ENCODE assay signal across 18 cellular contexts in the genomic region with DNA sequence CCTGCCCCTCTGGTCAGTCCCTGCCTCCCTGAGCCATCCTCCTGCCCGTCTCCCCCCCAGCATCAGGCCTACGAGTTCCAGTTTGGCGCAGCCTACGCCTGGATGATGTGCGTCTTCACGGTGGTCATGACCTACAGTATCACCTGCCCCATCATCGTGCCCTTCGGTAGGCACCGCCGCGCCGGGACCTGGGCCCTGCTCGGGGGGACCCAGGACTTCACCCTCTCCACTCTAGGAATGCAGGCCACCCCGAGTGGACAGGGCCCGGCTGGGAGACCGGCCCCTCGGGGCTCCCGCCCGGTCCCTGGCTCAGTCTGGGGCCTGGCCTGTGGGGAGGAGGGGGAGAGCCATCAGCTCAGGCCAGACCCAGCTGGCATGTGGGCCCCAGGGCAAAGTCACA. TPM values are rescaled to one million over a fixed set of nuclear protein-coding genes. Genes with fewer than 3 reads are reported as not detected.
DNase-seq lines count a peak whose midpoint lies in the region; ATAC-seq and TF ChIP-seq lines count a peak whose summit lies in the region.
"Had no signal": no experiment of that assay in that cellular context is flagged by ENCODE, and none has a peak within 500 bp of the region (broad histone marks: within the 10 kb centered on the region; RNA-seq: fewer than 3 reads in every experiment).

No MANE protein-coding gene starts in this region.

- H3K23ac ChIP-seq in IMR-90 (ENCODE audit: low read depth, low read length): no peak overlapping the region
- H3K23ac ChIP-seq in H9 (ENCODE audit: insufficient read length, low read depth, low read length): no peak overlapping the region

- no peak overlapping the region for H3K4me3 Mint-ChIP-seq in activated CD4-positive, alpha-beta T cell treated with anti-CD3 and anti-CD28 coated beads, Interleukin-2, amount 10 ng/mL, durations not matched to agents 7 days and 5 days
- no peak overlapping the region for H3K4me3 Mint-ChIP-seq in activated CD4-positive, alpha-beta T cell treated with anti-CD3 and anti-CD28 coated beads, Interleukin-2, amount 10 ng/mL, durations not matched to agents 24 days and 14 days
- no peak overlapping the region for H3K4me3 Mint-ChIP-seq in central memory CD8-positive, alpha-beta T cell
- H3K4me3 Mint-ChIP-seq in H9: no peak overlapping the region
- H3K4me3 Mint-ChIP-seq: CD14-positive monocyte, HFFc6 had no signal

- intact Hi-C loops in activated CD4-positive, alpha-beta T cell treated with anti-CD3 and anti-CD28 coated beads, Interleukin-2, amount 10 ng/mL, durations not matched to agents 24 days and 14 days (cut with micrococcal nuclease): no loop called here
- intact Hi-C loops in IMR-90 (cut with micrococcal nuclease): no loop called here
- intact Hi-C loops in sigmoid colon (cut with DNase I): loop anchor here (1.0 kb wide), 1 partner anchor 56 kb away; no protein-coding TSS in a partner anchor

- 0 out of 2 replicates have a peak, but pooled peaks cover 2% of the 10 kb centered on the region for H3K9me1 ChIP-seq in IMR-90 (ENCODE audit: insufficient read depth, low read length)

- H3K4me1 ChIP-seq in IMR-90 (ENCODE audit: control insufficient read depth, insufficient read depth, low read length) (peaks cover 2% of the 10 kb centered on the region), sigmoid colon (peaks cover 0 to 7% (median 2%) of the 10 kb centered on the region in 4 donors), H9 (ENCODE audit: insufficient read depth, low read length) (peaks cover 5% of the 10 kb centered on the region; the same call in 1 of the 2 replicates)

- no peaks in the 10 kb centered on the region for H3K27me3 ChIP-seq in IMR-90 (ENCODE audit: control insufficient read depth, insufficient read depth, low read length)
- no peaks in the 10 kb centered on the region for H3K27me3 ChIP-seq in sigmoid colon
- no peaks in the 10 kb centered on the region for H3K27me3 ChIP-seq in H9 (ENCODE audit: insufficient read depth, low read length)
- H3K27me3 ChIP-seq: BLaER1 had no signal

- no peak for ATAC-seq in IMR-90 (ENCODE audit: low read depth)
- no peak for ATAC-seq in central memory CD8-positive, alpha-beta T cell (replicated peaks; ENCODE audit: extremely low read depth, poor library complexity, severe bottlenecking)

- H3K27ac Mint-ChIP-seq in activated CD4-positive, alpha-beta T cell treated with anti-CD3 and anti-CD28 coated beads, Interleukin-2, amount 10 ng/mL, durations not matched to agents 7 days and 5 days: peak overlapping the region; percentile 27
- H3K27ac Mint-ChIP-seq in activated CD4-positive, alpha-beta T cell treated with anti-CD3 and anti-CD28 coated beads, Interleukin-2, amount 10 ng/mL, durations not matched to agents 24 days and 14 days: no peak overlapping the region
- H3K27ac Mint-ChIP-seq in central memory CD8-positive, alpha-beta T cell (ENCODE audit: low read depth): peak overlapping the region; percentile 82
- H3K27ac Mint-ChIP-seq in H9: no peak overlapping the region
- H3K27ac Mint-ChIP-seq: CD14-positive monocyte, HFFc6 had no signal

- no peak overlapping the region for H2BK5ac ChIP-seq in IMR-90 (ENCODE audit: low read depth, low read length, poor library complexity, severe bottlenecking)
- H2BK5ac ChIP-seq in H9 (ENCODE audit: insufficient read length, low read length): no peak overlapping the region

- WGBS in IMR-90 (ENCODE audit: extremely low coverage in 2 of 2, insufficient read length in 1 of 2), 2 experiments: 96% methylated on average over 7 of the region's 19 CpGs; no CpG with 5 or more reads in 1 of the 2 experiments
- 94 to 95% methylated on average over 19 of the region's 19 CpGs for WGBS in sigmoid colon, 2 donors
- WGBS in H9 (ENCODE audit: extremely low coverage, insufficient read length, low lambda C conversion rate): no CpG with 5 or more reads among the region's 19 CpGs

- H4K5ac ChIP-seq in IMR-90 (ENCODE audit: low read depth, low read length): no peak overlapping the region
- no peak overlapping the region for H4K5ac ChIP-seq in H9 (ENCODE audit: insufficient read length, low read depth, low read length)

- H3K4me2 ChIP-seq in IMR-90 (ENCODE audit: low read depth, low read length) (no peak overlapping the region), H9 (ENCODE audit: insufficient read depth, insufficient read length, low read length) (no peak overlapping the region)

- H3K27me3 Mint-ChIP-seq in activated CD4-positive, alpha-beta T cell treated with anti-CD3 and anti-CD28 coated beads, Interleukin-2, amount 10 ng/mL, durations not matched to agents 7 days and 5 days: no peaks in the 10 kb centered on the region
- no peaks in the 10 kb centered on the region for H3K27me3 Mint-ChIP-seq in activated CD4-positive, alpha-beta T cell treated with anti-CD3 and anti-CD28 coated beads, Interleukin-2, amount 10 ng/mL, durations not matched to agents 24 days and 14 days
- no peaks in the 10 kb centered on the region for H3K27me3 Mint-ChIP-seq in central memory CD8-positive, alpha-beta T cell
- peaks cover 2% of the 10 kb centered on the region; the same call in 1 of the 2 replicates for H3K27me3 Mint-ChIP-seq in H9 (ENCODE audit: low read depth)

- no peak for TF ChIP-seq CTCF in IMR-90 (conservative IDR thresholded peaks at IDR 0.05; ENCODE audit: low read depth, low read length)
- TF ChIP-seq CTCF in sigmoid colon (IDR thresholded peaks at IDR 0.05): no peak
- no peak for TF ChIP-seq CTCF in H9 (conservative IDR thresholded peaks at IDR 0.05)

- peaks cover 2% of the 10 kb centered on the region for H3K4me1 Mint-ChIP-seq in activated CD4-positive, alpha-beta T cell treated with anti-CD3 and anti-CD28 coated beads, Interleukin-2, amount 10 ng/mL, durations not matched to agents 7 days and 5 days
- peaks cover 11% of the 10 kb centered on the region for H3K4me1 Mint-ChIP-seq in activated CD4-positive, alpha-beta T cell treated with anti-CD3 and anti-CD28 coated beads, Interleukin-2, amount 10 ng/mL, durations not matched to agents 24 days and 14 days
- no peaks in the 10 kb centered on the region for H3K4me1 Mint-ChIP-seq in central memory CD8-positive, alpha-beta T cell
- peaks cover 23 to 27% of the 10 kb centered on the region in 2 experiments for H3K4me1 Mint-ChIP-seq in H9

- no peak for TF ChIP-seq RAD21 in IMR-90 (IDR thresholded peaks at IDR 0.05; ENCODE audit: low read length)

- no peaks in the 10 kb centered on the region for H3K23me2 ChIP-seq in H9 (ENCODE audit: insufficient read length, low read depth, low read length, poor library complexity, severe bottlenecking)

- TF ChIP-seq POLR2A in IMR-90 (IDR thresholded peaks at IDR 0.05; ENCODE audit: low read depth, low read length): no peak
- no peak for TF ChIP-seq POLR2A in sigmoid colon (IDR thresholded peaks at IDR 0.05)

- no peaks in the 10 kb centered on the region for H3K9me3 Mint-ChIP-seq in activated CD4-positive, alpha-beta T cell treated with anti-CD3 and anti-CD28 coated beads, Interleukin-2, amount 10 ng/mL, durations not matched to agents 7 days and 5 days
- no peaks in the 10 kb centered on the region for H3K9me3 Mint-ChIP-seq in activated CD4-positive, alpha-beta T cell treated with anti-CD3 and anti-CD28 coated beads, Interleukin-2, amount 10 ng/mL, durations not matched to agents 24 days and 14 days
- no peaks in the 10 kb centered on the region for H3K9me3 Mint-ChIP-seq in central memory CD8-positive, alpha-beta T cell
- no peaks in the 10 kb centered on the region for H3K9me3 Mint-ChIP-seq in H9
- H3K9me3 Mint-ChIP-seq: CD4-positive, alpha-beta memory T cell; HFFc6 had no signal

- no peak overlapping the region for H2BK20ac ChIP-seq in IMR-90 (ENCODE audit: low read depth, low read length)
- no peak overlapping the region for H2BK20ac ChIP-seq in H9 (ENCODE audit: low read depth, low read length, poor library complexity, severe bottlenecking)

- H3K14ac ChIP-seq in IMR-90 (replicated peaks; ENCODE audit: low read depth, low read length) (no peak overlapping the region), H9 (ENCODE audit: insufficient read depth, low read length) (no peak overlapping the region)

- H3K36me3 ChIP-seq in IMR-90 (ENCODE audit: control insufficient read depth, insufficient read depth, low read length) (peaks cover 27% of the 10 kb centered on the region), sigmoid colon (peaks cover 0 to 30% (median 17%) of the 10 kb centered on the region in 4 donors)

- no peak overlapping the region for H2AK9ac ChIP-seq in IMR-90 (replicated peaks; ENCODE audit: low read depth, low read length, poor library complexity)

- no peak for TF ChIP-seq EP300 in sigmoid colon (IDR thresholded peaks at IDR 0.05)

- no peak overlapping the region for H4K91ac ChIP-seq in IMR-90 (ENCODE audit: insufficient read depth, low read depth, low read length)
- no peak overlapping the region for H4K91ac ChIP-seq in H9 (ENCODE audit: insufficient read length, low read depth, low read length)

- no peak overlapping the region for H3K56ac ChIP-seq in IMR-90 (ENCODE audit: extremely low read depth, insufficient read depth, low read length)
- H3K56ac ChIP-seq in H9 (ENCODE audit: insufficient read length, low read depth, low read length): no peak overlapping the region

- H2BK120ac ChIP-seq in IMR-90 (ENCODE audit: low read depth, low read length): no peak overlapping the region
- no peak overlapping the region for H2BK120ac ChIP-seq in H9 (ENCODE audit: low read depth, low read length, poor library complexity, severe bottlenecking)

- no peak overlapping the region for H4K8ac ChIP-seq in IMR-90 (ENCODE audit: low read depth in 2 of 2, low read length in 2 of 2)
- H4K8ac ChIP-seq in H9 (replicated peaks; ENCODE audit: insufficient read length, low read depth, low read length): no peak overlapping the region

- no peaks in the 10 kb centered on the region for H3K79me2 ChIP-seq in H9 (ENCODE audit: insufficient read depth, low read length)

- H2AFZ ChIP-seq in IMR-90 (replicated peaks; ENCODE audit: low read length, poor library complexity) (peak overlapping the region; percentile 30), H9 (ENCODE audit: low read length) (no peak overlapping the region)
- H2AFZ ChIP-seq: GM23248 had no signal

- H3K9ac ChIP-seq in IMR-90 (ENCODE audit: low read depth, low read length) (no peak overlapping the region), H9 (ENCODE audit: extremely low read depth, insufficient read length, low read length) (no peak overlapping the region)
- H3K9ac ChIP-seq: BLaER1, GM23248 had no signal

- no peak overlapping the region for H3T11ph ChIP-seq in H9 (ENCODE audit: low read length)

- H2BK12ac ChIP-seq in H9 (ENCODE audit: insufficient read length, low read depth, low read length): no peak overlapping the region

- no peak overlapping the region for H3K4ac ChIP-seq in IMR-90 (ENCODE audit: low read depth, low read length)
- H3K4ac ChIP-seq in H9 (ENCODE audit: low read depth, low read length): no peak overlapping the region

- in situ Hi-C loops in IMR-90 (cut with MboI; ENCODE audit: low sequenced_read_pairs): no loop called here

- no peaks in the 10 kb centered on the region for H3K9me3 ChIP-seq in IMR-90 (ENCODE audit: control insufficient read depth, insufficient read depth, low read length)
- H3K9me3 ChIP-seq in sigmoid colon: no peaks in the 10 kb centered on the region
- no peaks in the 10 kb centered on the region for H3K9me3 ChIP-seq in H9 (ENCODE audit: control insufficient read depth, low read depth, low read length)
- H3K9me3 ChIP-seq: BLaER1 had no signal

- no peak overlapping the region for H3K18ac ChIP-seq in IMR-90 (ENCODE audit: low read depth, low read length)
- H3K18ac ChIP-seq in H9 (ENCODE audit: insufficient read length, low read depth, low read length): no peak overlapping the region

- no peak overlapping the region for H3K27ac ChIP-seq in IMR-90 (ENCODE audit: insufficient read depth, low read length)
- H3K27ac ChIP-seq in sigmoid colon: no peak overlapping the region
- H3K27ac ChIP-seq in H9 (ENCODE audit: insufficient read length, low read depth, low read length): no peak overlapping the region
- H3K27ac ChIP-seq: BLaER1, GM23248, HL-60 had no signal

- H3K36me3 Mint-ChIP-seq in activated CD4-positive, alpha-beta T cell treated with anti-CD3 and anti-CD28 coated beads, Interleukin-2, amount 10 ng/mL, durations not matched to agents 7 days and 5 days (ENCODE audit: low read depth): peaks cover 6% of the 10 kb centered on the region
- H3K36me3 Mint-ChIP-seq in activated CD4-positive, alpha-beta T cell treated with anti-CD3 and anti-CD28 coated beads, Interleukin-2, amount 10 ng/mL, durations not matched to agents 24 days and 14 days (ENCODE audit: low read depth): peaks cover 4% of the 10 kb centered on the region
- peaks cover 16% of the 10 kb centered on the region for H3K36me3 Mint-ChIP-seq in central memory CD8-positive, alpha-beta T cell (ENCODE audit: insufficient read depth)
- peaks cover 12 to 39% (median 26%) of the 10 kb centered on the region in 3 experiments for H3K36me3 Mint-ChIP-seq in H9 (ENCODE audit: insufficient read depth in 1 of 3, low read depth in 3 of 3)

- no peaks in the 10 kb centered on the region for H3K79me1 ChIP-seq in IMR-90 (ENCODE audit: low read depth in 1 of 2, low read length in 2 of 2)
- H3K79me1 ChIP-seq in H9 (ENCODE audit: insufficient read depth, low read depth, low read length, poor library complexity, severe bottlenecking): no peaks in the 10 kb centered on the region

- no TSS peak for BruUV-seq in IMR-90 (replicated peaks; lab: Mats Ljungman, UMichigan)

- H2BK15ac ChIP-seq in IMR-90 (ENCODE audit: low read depth, low read length): no peak overlapping the region
- no peak overlapping the region for H2BK15ac ChIP-seq in H9 (ENCODE audit: low read depth, low read length)

- H4K20me1 ChIP-seq in IMR-90 (ENCODE audit: insufficient read depth, low read length) (peaks cover 10% of the 10 kb centered on the region; the same call in 1 of the 2 replicates), H9 (ENCODE audit: control insufficient read depth, insufficient read depth, insufficient read length) (peaks cover 4% of the 10 kb centered on the region)

- CTCF ChIA-PET in activated CD4-positive, alpha-beta T cell treated with anti-CD3 and anti-CD28 coated beads, Interleukin-2, amount 10 ng/mL, durations not matched to agents 7 days and 5 days (lab: Charles Lee): interaction anchor here (1.6 kb wide), 1 partner anchor 55 kb away, joined by 6 read pairs; no protein-coding TSS in a partner anchor
- CTCF ChIA-PET in IMR-90 (lab: Yijun Ruan, JAX): interaction anchor here (0.6 kb wide), 1 partner anchor 21 kb away, joined by 3 read pairs; no protein-coding TSS in a partner anchor

- POLR2A ChIA-PET in activated CD4-positive, alpha-beta T cell treated with anti-CD3 and anti-CD28 coated beads, Interleukin-2, amount 10 ng/mL, durations not matched to agents 7 days and 5 days (lab: Charles Lee): no interaction called here
- POLR2A ChIA-PET in IMR-90 (lab: Charles Lee; ENCODE audit: unreplicated experiment): no interaction called here

- H2AK5ac ChIP-seq in IMR-90 (ENCODE audit: low read depth, low read length) (no peak overlapping the region), H9 (ENCODE audit: insufficient read length, low read length) (no peak overlapping the region)

- H3K4me3 ChIP-seq in IMR-90 (ENCODE audit: insufficient read depth, low read depth, low read length) (no peak overlapping the region), sigmoid colon (no peak overlapping the region)
- H3K4me3 ChIP-seq: BLaER1, GM23248 had no signal

- dilution Hi-C loops in IMR-90 (cut with HindIII; ENCODE audit: low sequenced_read_pairs, unreplicated experiment): no loop called here

- no peak for DNase-seq in activated CD4-positive, alpha-beta T cell treated with anti-CD3 and anti-CD28 coated beads, Interleukin-2, amount 10 ng/mL, durations not matched to agents 7 days and 5 days
- no peak for DNase-seq in activated CD4-positive, alpha-beta T cell treated with anti-CD3 and anti-CD28 coated beads, Interleukin-2, amount 10 ng/mL, durations not matched to agents 24 days and 14 days
- no peak for DNase-seq in IMR-90
- DNase-seq in central memory CD8-positive, alpha-beta T cell (ENCODE audit: low spot score in 2 of 2): no peak
- DNase-seq in sigmoid colon: peak; percentile 57
- DNase-seq in H9: no peak
- DNase-seq in NCI-H2081 treated with DMSO at 0.1 percent for 48 hours (lab: John Stamatoyannopoulos, UW): no peak
- no peak for DNase-seq in nucleus accumbens (lab: John Stamatoyannopoulos, UW)
- DNase-seq: DMS79 had no signal

RNA-seq across cellular contexts. Expression of a gene that starts 6.1 kb away (rescaled TPM):
- total RNA-seq in activated CD4-positive, alpha-beta T cell treated with anti-CD3 and anti-CD28 coated beads, Interleukin-2, amount 10 ng/mL, durations not matched to agents 7 days and 5 days: 1 to 10 TPM; 2.5 to 3.0 TPM
- 0.28 TPM in 1 of 2 replicates, not detected in the other for total RNA-seq in activated CD4-positive, alpha-beta T cell treated with anti-CD3 and anti-CD28 coated beads, Interleukin-2, amount 10 ng/mL, durations not matched to agents 24 days and 14 days
- not detected in 2 replicates for total RNA-seq in IMR-90 (2012; rRNA removed)
- not detected in 2 replicates for polyA plus RNA-seq in IMR-90 (2012; rRNA removed)
- polyA plus RNA-seq in IMR-90 (2012; cell fraction: cytosol; rRNA removed): 0.01 TPM in 1 of 2 replicates, not detected in the other
- polyA plus RNA-seq in IMR-90 (2012; cell fraction: nucleus; rRNA removed; ENCODE audit: low replicate concordance): 0.10 and 0.24 TPM in 2 replicates
- under 1 TPM in 1 of 4 donors, not detected in 3; 0.82 TPM for total RNA-seq in sigmoid colon
- 1 to 10 TPM in 1 of 3 donors, under 1 TPM in 2; 0.41 to 1.6 (median 0.60) TPM for polyA plus RNA-seq in sigmoid colon
- 0.28 and 0.29 TPM in 2 replicates for total RNA-seq in H9 (2021)
- total RNA-seq: A673; CD4-positive, alpha-beta memory T cell; Daoy; GM23248; HFFc6; HT1080 had no signal
- polyA plus RNA-seq: CD14-positive monocyte; CD4-positive, alpha-beta memory T cell; GM23248 had no signal

RNA-seq across cellular contexts. Expression of a gene that starts 25.2 kb away (rescaled TPM):
- total RNA-seq in activated CD4-positive, alpha-beta T cell treated with anti-CD3 and anti-CD28 coated beads, Interleukin-2, amount 10 ng/mL, durations not matched to agents 7 days and 5 days: 10 to 100 TPM; 14.5 to 15.3 TPM
- 17.8 and 19.7 TPM in 2 replicates for total RNA-seq in activated CD4-positive, alpha-beta T cell treated with anti-CD3 and anti-CD28 coated beads, Interleukin-2, amount 10 ng/mL, durations not matched to agents 24 days and 14 days
- 12.2 and 12.8 TPM in 2 replicates for total RNA-seq in IMR-90 (2012; rRNA removed)
- polyA plus RNA-seq in IMR-90 (2012; rRNA removed): 42.6 and 45.6 TPM in 2 replicates
- polyA plus RNA-seq in IMR-90 (2012; cell fraction: cytosol; rRNA removed): 18.6 and 55.2 TPM in 2 replicates
- polyA plus RNA-seq in IMR-90 (2012; cell fraction: nucleus; rRNA removed; ENCODE audit: low replicate concordance): 129 TPM in 2 replicates
- 10 to 100 TPM; 10.0 to 21.3 (median 16.3) TPM for total RNA-seq in sigmoid colon
- polyA plus RNA-seq in sigmoid colon: 10 to 100 TPM in 2 of 3 donors, 1 to 10 TPM in 1; 9.0 to 48.5 (median 14.6) TPM
- total RNA-seq in H9 (2021): 56.3 and 56.8 TPM in 2 replicates

RNA-seq across cellular contexts. Expression of a gene that starts 25.3 kb away (rescaled TPM):
- total RNA-seq in activated CD4-positive, alpha-beta T cell treated with anti-CD3 and anti-CD28 coated beads, Interleukin-2, amount 10 ng/mL, durations not matched to agents 7 days and 5 days: 10 to 100 TPM; 37.6 to 47.2 TPM
- total RNA-seq in activated CD4-positive, alpha-beta T cell treated with anti-CD3 and anti-CD28 coated beads, Interleukin-2, amount 10 ng/mL, durations not matched to agents 24 days and 14 days: 65.6 and 67.5 TPM in 2 replicates
- 43.7 and 52.8 TPM in 2 replicates for total RNA-seq in IMR-90 (2012; rRNA removed)
- 87.9 and 102 TPM in 2 replicates for polyA plus RNA-seq in IMR-90 (2012; rRNA removed)
- polyA plus RNA-seq in IMR-90 (2012; cell fraction: cytosol; rRNA removed): 107 and 112 TPM in 2 replicates
- polyA plus RNA-seq in IMR-90 (2012; cell fraction: nucleus; rRNA removed; ENCODE audit: low replicate concordance): 25.7 and 42.9 TPM in 2 replicates
- 10 to 100 TPM; 32.4 to 55.8 (median 45.3) TPM for total RNA-seq in sigmoid colon
- polyA plus RNA-seq in sigmoid colon: 100 to 1,000 TPM in 2 of 3 donors, 10 to 100 TPM in 1; 85.6 to 150 (median 109) TPM
- total RNA-seq in H9 (2021): 80.1 and 80.3 TPM in 2 replicates

Comparison
In these comparisons a context has a peak if more than half of its experiments do, and no peak if none do; other contexts are left out.
1. H3K27ac Mint-ChIP-seq: peak in activated CD4-positive, alpha-beta T cell treated with anti-CD3 and anti-CD28 coated beads, Interleukin-2, amount 10 ng/mL, durations not matched to agents 7 days and 5 days (single experiment) and central memory CD8-positive, alpha-beta T cell (single experiment); none in activated CD4-positive, alpha-beta T cell treated with anti-CD3 and anti-CD28 coated beads, Interleukin-2, amount 10 ng/mL, durations not matched to agents 24 days and 14 days (single experiment) and H9 (0 of 3).